Comparison of ENCODE assay signal across 11 cellular contexts in the genomic region with DNA sequence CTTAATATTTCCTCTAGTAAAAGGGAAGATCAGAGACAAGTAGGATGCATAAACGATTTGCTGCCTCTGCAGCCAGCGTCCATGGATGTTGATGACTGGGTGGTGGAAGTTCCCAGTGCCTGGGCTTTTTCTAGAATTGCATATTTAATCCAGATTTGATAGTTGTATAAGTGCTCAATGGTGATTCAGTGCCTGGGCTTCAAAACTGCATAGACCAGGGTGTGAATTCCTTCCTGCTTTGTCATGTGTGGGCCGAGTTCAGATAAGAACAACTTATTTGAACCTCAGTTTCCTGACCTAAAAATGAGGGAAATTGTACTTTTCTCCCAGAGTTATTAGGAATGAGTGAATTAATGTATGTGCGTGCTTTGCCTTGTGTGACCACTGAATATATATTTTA.
DNase-seq lines count a peak whose midpoint lies in the region; ATAC-seq and TF ChIP-seq lines count a peak whose summit lies in the region.
"Had no signal": no experiment of that assay in that cellular context is flagged by ENCODE, and none has a peak within 500 bp of the region (broad histone marks: within the 10 kb centered on the region; RNA-seq: fewer than 3 reads in every experiment).

No MANE protein-coding gene starts in this region.

- peaks cover 28% of the 10 kb centered on the region for H3K4me1 ChIP-seq in hepatocyte (ENCODE audit: insufficient read depth)
- H3K4me1 ChIP-seq in stomach, result peaks cover 21 to 67% (median 36%) of the 10 kb centered on the region in 4 donors

- H3K9me3 Mint-ChIP-seq in HFFc6, result no peaks in the 10 kb centered on the region; the same call in 1 of the 2 replicates

- H3K4me3 ChIP-seq in hepatocyte (no peak overlapping the region), stomach (no peak overlapping the region)

- no peaks in the 10 kb centered on the region for H3K9me3 ChIP-seq in hepatocyte (ENCODE audit: low read depth)
- no peaks in the 10 kb centered on the region for H3K9me3 ChIP-seq in stomach

- H3K27ac ChIP-seq in hepatocyte, result peak overlapping the region; percentile 29
- H3K27ac ChIP-seq in stomach, result peak overlapping the region in 3 of 5 donors; percentile 26 to 62 (median 53)

- no peak for TF ChIP-seq CTCF in HFFc6 (IDR thresholded peaks at IDR 0.05)
- TF ChIP-seq CTCF in hepatocyte (IDR thresholded peaks at IDR 0.05; ENCODE audit: poor library complexity), result no peak
- no peak for TF ChIP-seq CTCF in stomach (IDR thresholded peaks at IDR 0.05)

- H3K4me2 ChIP-seq in hepatocyte, result no peak overlapping the region

- H3K79me2 ChIP-seq in hepatocyte, result peaks cover 22% of the 10 kb centered on the region

- peaks cover 81% of the 10 kb centered on the region for H3K4me1 Mint-ChIP-seq in HFFc6 (ENCODE audit: low read depth)

- no peaks in the 10 kb centered on the region for H3K9me2 ChIP-seq in hepatocyte (replicated peaks; ENCODE audit: insufficient read depth)

- DNase-seq in HFFc6, result peak; percentile 85
- DNase-seq in astrocyte of the hippocampus (ENCODE audit: low read depth, low spot score), result peak; percentile 91
- peak; percentile 42 for DNase-seq in hepatocyte (ENCODE audit: low spot score)
- no peak for DNase-seq in stomach
- DNase-seq in NCI-H128 (lab: John Stamatoyannopoulos, UW; ENCODE audit: unreplicated experiment), result no peak
- no peak for DNase-seq in activated T-cell treated with anti-CD3 and anti-CD28 coated beads, Interleukin-2, amount 50 U/mL, for 1 hour
- DNase-seq: activated CD4-positive, alpha-beta T cell treated with anti-CD3 and anti-CD28 coated beads for 1 hour; stimulated activated naive CD4-positive, alpha-beta T cell treated with Interleukin-2 at 50 U/mL for 16 hours had no signal

- no peaks in the 10 kb centered on the region for H4K20me1 ChIP-seq in hepatocyte (ENCODE audit: insufficient read depth, poor library complexity, severe bottlenecking)

- H2AFZ ChIP-seq in hepatocyte, result no peak overlapping the region

- no peak for TF ChIP-seq POLR2A in stomach (IDR thresholded peaks at IDR 0.05)

- intact Hi-C loops in stomach (cut with DNase I; ENCODE audit: low total_unique reads), result no loop called here

- H3K4me3 Mint-ChIP-seq in HFFc6, result peak overlapping the region; percentile 58

- peaks cover 8% of the 10 kb centered on the region for H3K36me3 Mint-ChIP-seq in HFFc6 (ENCODE audit: low read depth)

- no peak for TF ChIP-seq EP300 in stomach (IDR thresholded peaks at IDR 0.05)

- ATAC-seq in HG02763 (IDR thresholded peaks at IDR 0.05; ENCODE audit: unreplicated experiment), result no peak
- ATAC-seq in GM19324 (IDR thresholded peaks at IDR 0.05; ENCODE audit: low FRiP score, unreplicated experiment), result no peak
- ATAC-seq: sciatic nerve had no signal

- H3K27ac Mint-ChIP-seq in HFFc6, result peak overlapping the region; percentile 98

- H3K36me3 ChIP-seq in hepatocyte (replicated peaks; ENCODE audit: insufficient read depth, low read depth) (no peaks in the 10 kb centered on the region), stomach (peaks cover 0 to 4% (median 0%) of the 10 kb centered on the region in 4 donors)

- H3K27me3 Mint-ChIP-seq in HFFc6 (ENCODE audit: insufficient read depth), result peaks cover 4% of the 10 kb centered on the region

- no peaks in the 10 kb centered on the region for H3K27me3 ChIP-seq in hepatocyte
- no peaks in the 10 kb centered on the region for H3K27me3 ChIP-seq in stomach

- 59% methylated on average over 4 of the region's 4 CpGs for whole genome bisulfite sequencing in hepatocyte (ENCODE audit: low lambda C conversion rate, missing lambda C conversion rate)
- WGBS in stomach, 5 donors, result 37 to 54% (median 48%) methylated on average over 4 of the region's 4 CpGs

Comparison
In these comparisons a context has a peak if more than half of its experiments do, and no peak if none do; other contexts are left out.
1. DNase-seq: peak in HFFc6 (single experiment), astrocyte of the hippocampus (single experiment) and hepatocyte (single experiment); none in stomach (single experiment), NCI-H128 (single experiment) and activated T-cell treated with anti-CD3 and anti-CD28 coated beads, Interleukin-2, amount 50 U/mL, for 1 hour (single experiment).